ENCODE assay signal across 26 cellular contexts in the genomic region with DNA sequence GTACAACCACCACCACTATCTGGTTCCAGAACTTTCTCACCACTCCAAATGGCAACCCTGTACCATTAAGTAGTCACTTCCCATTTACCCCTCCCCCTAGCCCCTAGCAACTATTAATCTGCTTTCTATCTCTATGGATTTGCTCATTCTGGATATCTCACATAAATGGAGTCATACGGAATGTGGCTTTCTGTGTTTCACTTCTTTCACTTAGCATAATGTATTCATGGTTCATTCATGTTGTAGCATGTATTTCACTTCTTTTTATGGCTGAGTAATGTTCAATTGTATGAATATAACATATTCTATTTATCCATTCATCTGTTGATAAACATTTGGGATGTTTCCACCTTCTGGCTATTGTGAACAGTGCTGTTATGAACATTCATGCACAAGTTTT.
"Had no signal": no experiment of that assay in that cellular context is flagged by ENCODE, and none has a peak within 500 bp of the region (broad histone marks: within the 10 kb centered on the region; RNA-seq: fewer than 3 reads in every experiment).

No MANE protein-coding gene starts in this region.

- DNase-seq: dermis blood vessel endothelial cell; effector memory CD4-positive, alpha-beta T cell; gastrocnemius medialis; head of caudate nucleus; kidney; mesenchymal stem cell; mucosa of descending colon; naive B cell; sigmoid colon; stimulated activated CD4-positive, alpha-beta T cell treated with anti-CD3 and anti-CD28 coated beads, Interleukin-2, amount 100 ng/mL, for 24 hours; stimulated activated CD4-positive, alpha-beta T cell treated with anti-CD3 and anti-CD28 coated beads, Interleukin-4, amount 100 ng/mL, for 24 hours; stimulated activated naive CD4-positive, alpha-beta T cell treated with Interleukin-2 at 50 U/mL for 16 hours; stomach; thyroid gland; upper lobe of right lung; uterus had no signal

- H3K4me1 Mint-ChIP-seq: neural progenitor cell had no signal

- H3K27me3 Mint-ChIP-seq: naive B cell; natural killer cell treated with Interleukin-12 subunit alpha and Interleukin-12 subunit beta and Interleukin-15 and Interleukin-18, amount 100 ng/mL, for 72 hours had no signal

- H3K9me3 ChIP-seq: gastrocnemius medialis, mucosa of descending colon, prostate gland, right atrium auricular region, sigmoid colon, stomach, thyroid gland, upper lobe of right lung, uterus had no signal

- H3K27ac Mint-ChIP-seq: mesothelial cell of epicardium; naive B cell; natural killer cell treated with Interleukin-12 subunit alpha and Interleukin-12 subunit beta and Interleukin-15 and Interleukin-18, amount 100 ng/mL, for 72 hours; neural progenitor cell; stimulated activated effector memory CD8-positive, alpha-beta T cell treated with anti-CD3 and anti-CD28 coated beads, Interleukin-12 subunit alpha, Interleukin-12 subunit beta, amount 100 ng/mL, for 72 hours had no signal

- FAIRE-seq: endothelial cell of umbilical vein had no signal

- H3K27ac ChIP-seq: coronary artery, gastrocnemius medialis, neural progenitor cell, prostate gland, right atrium auricular region, sigmoid colon, stomach, thyroid gland, upper lobe of right lung, uterus had no signal

- H3K9ac ChIP-seq: neural progenitor cell had no signal

- H3K9me3 Mint-ChIP-seq: mesothelial cell of epicardium; naive B cell; natural killer cell treated with Interleukin-12 subunit alpha and Interleukin-12 subunit beta and Interleukin-15 and Interleukin-18, amount 100 ng/mL, for 72 hours; neural progenitor cell; stimulated activated effector memory CD8-positive, alpha-beta T cell treated with anti-CD3 and anti-CD28 coated beads, Interleukin-12 subunit alpha, Interleukin-12 subunit beta, amount 100 ng/mL, for 72 hours had no signal

- H3K36me3 ChIP-seq: gastrocnemius medialis, neural progenitor cell, prostate gland, right atrium auricular region, sigmoid colon, stomach, thyroid gland, upper lobe of right lung had no signal

- H3K27me3 ChIP-seq: gastrocnemius medialis, neural progenitor cell, right atrium auricular region, sigmoid colon, stomach, thyroid gland, upper lobe of right lung had no signal

- H3K4me1 ChIP-seq: gastrocnemius medialis, neural progenitor cell, prostate gland, right atrium auricular region, sigmoid colon, thyroid gland, upper lobe of right lung, uterus had no signal

- H3K4me3 Mint-ChIP-seq: mesothelial cell of epicardium; naive B cell; natural killer cell treated with Interleukin-12 subunit alpha and Interleukin-12 subunit beta and Interleukin-15 and Interleukin-18, amount 100 ng/mL, for 72 hours; neural progenitor cell; stimulated activated effector memory CD8-positive, alpha-beta T cell treated with anti-CD3 and anti-CD28 coated beads, Interleukin-12 subunit alpha, Interleukin-12 subunit beta, amount 100 ng/mL, for 72 hours had no signal

- H2AFZ ChIP-seq: neural progenitor cell had no signal

- ATAC-seq: gastrocnemius medialis; left lobe of liver; mucosa of descending colon; natural killer cell treated with Interleukin-12 subunit alpha and Interleukin-12 subunit beta and Interleukin-15 and Interleukin-18, amount 100 ng/mL, for 72 hours; stimulated activated effector memory CD8-positive, alpha-beta T cell treated with anti-CD3 and anti-CD28 coated beads, Interleukin-12 subunit alpha, Interleukin-12 subunit beta, amount 100 ng/mL, for 72 hours; upper lobe of right lung had no signal

- H3K36me3 Mint-ChIP-seq: mesothelial cell of epicardium; naive B cell; natural killer cell treated with Interleukin-12 subunit alpha and Interleukin-12 subunit beta and Interleukin-15 and Interleukin-18, amount 100 ng/mL, for 72 hours; neural progenitor cell; stimulated activated effector memory CD8-positive, alpha-beta T cell treated with anti-CD3 and anti-CD28 coated beads, Interleukin-12 subunit alpha, Interleukin-12 subunit beta, amount 100 ng/mL, for 72 hours had no signal

- H3K4me3 ChIP-seq: coronary artery, gastrocnemius medialis, lung, mucosa of descending colon, neural progenitor cell, prostate gland, right atrium auricular region, sigmoid colon, stomach, thyroid gland, upper lobe of right lung, uterus had no signal

- H3K4me2 ChIP-seq: neural progenitor cell had no signal
